In the genomic region with DNA sequence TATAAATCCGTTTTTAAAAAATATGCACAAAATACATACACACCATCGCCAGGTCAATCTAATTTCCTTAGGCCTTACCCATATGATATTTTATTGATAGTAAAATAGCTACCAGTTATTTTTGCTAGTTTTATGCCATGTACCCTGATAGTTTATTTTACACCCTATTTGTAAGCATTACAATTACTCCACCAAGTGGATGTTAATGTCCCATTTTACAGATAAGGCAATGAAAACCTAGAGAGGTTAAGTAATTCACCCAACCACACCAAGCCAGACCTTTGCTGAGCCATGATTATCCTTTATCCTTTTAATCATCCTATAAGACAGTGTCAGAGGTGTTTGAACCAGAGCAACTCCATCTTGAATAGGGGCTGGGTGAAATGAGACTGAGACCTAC, we compare ENCODE assay signal across 28 cellular contexts.
"Had no signal": no experiment of that assay in that cellular context is flagged by ENCODE, and none has a peak within 500 bp of the region (broad histone marks: within the 10 kb centered on the region; RNA-seq: fewer than 3 reads in every experiment).

No MANE protein-coding gene starts in this region.

- DNase-seq: stimulated activated CD4-positive, alpha-beta T cell treated with anti-CD3 and anti-CD28 coated beads, Interleukin-2, amount 100 ng/mL, for 48 hours; stimulated activated CD4-positive, alpha-beta T cell treated with anti-CD3 and anti-CD28 coated beads, Interleukin-4, amount 100 ng/mL, for 1 hour; stimulated activated CD4-positive, alpha-beta T cell treated with anti-CD3 and anti-CD28 coated beads, Interleukin-4, amount 100 ng/mL, for 24 hours; stimulated activated CD4-positive, alpha-beta T cell treated with anti-CD3 and anti-CD28 coated beads, Interleukin-4, amount 100 ng/mL, for 4 hours; stimulated activated CD8-positive, alpha-beta memory T cell treated with anti-CD3 and anti-CD28 coated beads, Interleukin-4, amount 100 ng/mL, for 48 hours; stimulated activated naive B cell treated with anti-CD40 and anti-IgM and Interleukin-4, amounts not matched to agents 10 μg/mL and 1 μg/mL and 100 μg/mL, for 72 hours; stimulated activated naive CD4-positive, alpha-beta T cell; stimulated activated naive CD4-positive, alpha-beta T cell treated with Interleukin-2 at 50 U/mL for 16 hours; stimulated activated naive CD8-positive, alpha-beta T cell treated with anti-CD3 and anti-CD28 coated beads, Interleukin-15, amount 100 ng/mL, for 72 hours; stimulated activated naive CD8-positive, alpha-beta T cell treated with anti-CD3 and anti-CD28 coated beads, Interleukin-15, Interleukin-2, amounts not matched to agents 100 U/mL and 50 U/mL, for 24 hours; stomach; substantia nigra; testis; thyroid gland; tibial artery; transverse colon; trophoblast cell; upper lobe of left lung; upper lobe of right lung; uterus had no signal

- H3K36me3 ChIP-seq: stomach, suprapubic skin, thoracic aorta, thyroid gland, tibial artery, tibial nerve, transverse colon, upper lobe of left lung, upper lobe of right lung, uterus, vagina had no signal

- H3K27ac ChIP-seq: stomach, suprapubic skin, testis, thoracic aorta, thyroid gland, tibial artery, tibial nerve, transverse colon, upper lobe of left lung, upper lobe of right lung, uterus, vagina had no signal

- H3K4me1 ChIP-seq: stomach, suprapubic skin, testis, thyroid gland, tibial artery, tibial nerve, transverse colon, upper lobe of left lung, upper lobe of right lung, uterus, vagina had no signal

- H3K4me1 Mint-ChIP-seq: stimulated activated effector memory CD8-positive, alpha-beta T cell treated with anti-CD3 and anti-CD28 coated beads, Interleukin-12 subunit alpha, Interleukin-12 subunit beta, amount 100 ng/mL, for 72 hours; stimulated activated memory B cell treated with anti-CD40 and anti-IgM and Interleukin-4, amounts not matched to agents 10 μg/mL and 1 μg/mL and 100 μg/mL, for 72 hours; stimulated activated naive B cell treated with anti-CD40 and anti-IgM and Interleukin-4, amounts not matched to agents 10 μg/mL and 1 μg/mL and 100 μg/mL, for 72 hours; stimulated activated naive CD8-positive, alpha-beta T cell treated with anti-CD3 and anti-CD28 coated beads, Interleukin-15, amount 100 ng/mL, for 72 hours had no signal

- H3K9me3 ChIP-seq: suprapubic skin, testis, thoracic aorta, thyroid gland, tibial artery, transverse colon, upper lobe of left lung, upper lobe of right lung, uterus, vagina had no signal

- H3K4me3 Mint-ChIP-seq: stimulated activated effector memory CD8-positive, alpha-beta T cell treated with anti-CD3 and anti-CD28 coated beads, Interleukin-12 subunit alpha, Interleukin-12 subunit beta, amount 100 ng/mL, for 72 hours; stimulated activated memory B cell treated with anti-CD40 and anti-IgM and Interleukin-4, amounts not matched to agents 10 μg/mL and 1 μg/mL and 100 μg/mL, for 72 hours; stimulated activated naive B cell treated with anti-CD40 and anti-IgM and Interleukin-4, amounts not matched to agents 10 μg/mL and 1 μg/mL and 100 μg/mL, for 72 hours; stimulated activated naive CD8-positive, alpha-beta T cell treated with anti-CD3 and anti-CD28 coated beads, Interleukin-15, amount 100 ng/mL, for 72 hours; stimulated activated naive CD8-positive, alpha-beta T cell treated with anti-CD3 and anti-CD28 coated beads, Interleukin-15, Interleukin-2, amounts not matched to agents 100 ng/mL and 50 ng/mL, for 24 hours; type B pancreatic cell had no signal

- H3K36me3 Mint-ChIP-seq: stimulated activated effector memory CD8-positive, alpha-beta T cell treated with anti-CD3 and anti-CD28 coated beads, Interleukin-12 subunit alpha, Interleukin-12 subunit beta, amount 100 ng/mL, for 72 hours; stimulated activated memory B cell treated with anti-CD40 and anti-IgM and Interleukin-4, amounts not matched to agents 10 μg/mL and 1 μg/mL and 100 μg/mL, for 72 hours; stimulated activated naive B cell treated with anti-CD40 and anti-IgM and Interleukin-4, amounts not matched to agents 10 μg/mL and 1 μg/mL and 100 μg/mL, for 72 hours; type B pancreatic cell had no signal

- H3K27ac Mint-ChIP-seq: stimulated activated effector memory CD8-positive, alpha-beta T cell treated with anti-CD3 and anti-CD28 coated beads, Interleukin-12 subunit alpha, Interleukin-12 subunit beta, amount 100 ng/mL, for 72 hours; stimulated activated memory B cell treated with anti-CD40 and anti-IgM and Interleukin-4, amounts not matched to agents 10 μg/mL and 1 μg/mL and 100 μg/mL, for 72 hours; stimulated activated naive B cell treated with anti-CD40 and anti-IgM and Interleukin-4, amounts not matched to agents 10 μg/mL and 1 μg/mL and 100 μg/mL, for 72 hours; stimulated activated naive CD8-positive, alpha-beta T cell treated with anti-CD3 and anti-CD28 coated beads, Interleukin-15, amount 100 ng/mL, for 72 hours; stimulated activated naive CD8-positive, alpha-beta T cell treated with anti-CD3 and anti-CD28 coated beads, Interleukin-15, Interleukin-2, amounts not matched to agents 100 ng/mL and 50 ng/mL, for 24 hours; type B pancreatic cell had no signal

- H3K27me3 ChIP-seq: stomach, suprapubic skin, testis, thyroid gland, tibial artery, tibial nerve, transverse colon, upper lobe of left lung, upper lobe of right lung, uterus, vagina had no signal

- ATAC-seq: stimulated activated effector memory CD8-positive, alpha-beta T cell treated with anti-CD3 and anti-CD28 coated beads, Interleukin-12 subunit alpha, Interleukin-12 subunit beta, amount 100 ng/mL, for 72 hours; stimulated activated memory B cell treated with anti-CD40 and anti-IgM and Interleukin-4, amounts not matched to agents 10 μg/mL and 1 μg/mL and 100 μg/mL, for 72 hours; stimulated activated naive B cell treated with anti-CD40 and anti-IgM and Interleukin-4, amounts not matched to agents 10 μg/mL and 1 μg/mL and 100 μg/mL, for 72 hours; stimulated activated naive CD8-positive, alpha-beta T cell treated with anti-CD3 and anti-CD28 coated beads, Interleukin-15, amount 100 ng/mL, for 72 hours; stimulated activated naive CD8-positive, alpha-beta T cell treated with anti-CD3 and anti-CD28 coated beads, Interleukin-15, Interleukin-2, amounts not matched to agents 100 U/mL and 50 U/mL, for 24 hours; upper lobe of right lung had no signal

- H3K27me3 Mint-ChIP-seq: stimulated activated memory B cell treated with anti-CD40 and anti-IgM and Interleukin-4, amounts not matched to agents 10 μg/mL and 1 μg/mL and 100 μg/mL, for 72 hours; stimulated activated naive B cell treated with anti-CD40 and anti-IgM and Interleukin-4, amounts not matched to agents 10 μg/mL and 1 μg/mL and 100 μg/mL, for 72 hours; stimulated activated naive CD8-positive, alpha-beta T cell treated with anti-CD3 and anti-CD28 coated beads, Interleukin-15, amount 100 ng/mL, for 72 hours; stimulated activated naive CD8-positive, alpha-beta T cell treated with anti-CD3 and anti-CD28 coated beads, Interleukin-15, Interleukin-2, amounts not matched to agents 100 ng/mL and 50 ng/mL, for 24 hours; type B pancreatic cell had no signal

- H3K4me3 ChIP-seq: stomach, suprapubic skin, testis, thoracic aorta, thyroid gland, tibial artery, tibial nerve, transverse colon, upper lobe of left lung, upper lobe of right lung, uterus, vagina had no signal
